In genomic region chr1:170126691-170127090, GRCh38 we compare ENCODE assay signal across 9 cellular contexts. TPM values are rescaled to one million over a fixed set of nuclear protein-coding genes. Genes with fewer than 3 reads are reported as not detected.
DNase-seq lines count a peak whose midpoint lies in the region; ATAC-seq and TF ChIP-seq lines count a peak whose summit lies in the region.
"Had no signal": no experiment of that assay in that cellular context is flagged by ENCODE, and none has a peak within 500 bp of the region (broad histone marks: within the 10 kb centered on the region; RNA-seq: fewer than 3 reads in every experiment).

No MANE protein-coding gene starts in this region.

- TF ChIP-seq CTCF in fibroblast of villous mesenchyme (IDR thresholded peaks at IDR 0.05; ENCODE audit: insufficient read depth, low read depth, low read length) = peak; percentile 19

- peak; percentile 75 for DNase-seq in ELR (ENCODE audit: low read depth)
- DNase-seq in fibroblast of villous mesenchyme (ENCODE audit: low read depth) = peak; percentile 79
- no peak for DNase-seq in D341Med (ENCODE audit: low spot score)
- DNase-seq in NCI-H2227 (lab: John Stamatoyannopoulos, UW; ENCODE audit: unreplicated experiment) = no peak
- no peak for DNase-seq in germinal center (ENCODE audit: low spot score)
- no peak for DNase-seq in UCSD-AML1 (lab: John Stamatoyannopoulos, UW; ENCODE audit: unreplicated experiment)

- ATAC-seq in GM21381 (IDR thresholded peaks at IDR 0.05; ENCODE audit: unreplicated experiment) (peak; percentile 96), HG03469 (IDR thresholded peaks at IDR 0.05; ENCODE audit: unreplicated experiment) (peak; percentile 99)

- H3K4me3 ChIP-seq in fibroblast of villous mesenchyme (ENCODE audit: low read depth, low read length) = no peak overlapping the region

RNA-seq across cellular contexts. Expression of gene NTMT2, which starts 19.1 kb away (rescaled TPM):
- total RNA-seq in fibroblast of villous mesenchyme = not detected in 2 replicates
- total RNA-seq: endothelial cell of umbilical vein had no signal

RNA-seq across cellular contexts. Expression of gene KIFAP3, which starts 52.2 kb away (rescaled TPM):
- total RNA-seq in fibroblast of villous mesenchyme = 22.5 and 38.9 TPM in 2 replicates

Comparison
In these comparisons a context has a peak if more than half of its experiments do, and no peak if none do; other contexts are left out.
1. DNase-seq: peak in ELR (single experiment) and fibroblast of villous mesenchyme (single experiment); none in D341Med (single experiment), NCI-H2227 (single experiment), germinal center (single experiment) and UCSD-AML1 (single experiment).